Comparison of ENCODE assay signal across 13 cellular contexts in genomic region chr3:73484656-73485248, GRCh38.
DNase-seq lines count a peak whose midpoint lies in the region; ATAC-seq and TF ChIP-seq lines count a peak whose summit lies in the region.
"Had no signal": no experiment of that assay in that cellular context is flagged by ENCODE, and none has a peak within 500 bp of the region (broad histone marks: within the 10 kb centered on the region; RNA-seq: fewer than 3 reads in every experiment).

No MANE protein-coding gene starts in this region.

- H3K27me3 ChIP-seq in thyroid gland, result no peaks in the 10 kb centered on the region
- H3K27me3 ChIP-seq: left lung, tibial nerve had no signal

- H3K4me3 ChIP-seq in thyroid gland (replicated peaks in 1 of 3), result no peak overlapping the region
- H3K4me3 ChIP-seq: left lung, skin epidermis, tibial nerve had no signal

- no peak for TF ChIP-seq POLR2A in thyroid gland (IDR thresholded peaks at IDR 0.05)

- no peaks in the 10 kb centered on the region for H3K36me3 ChIP-seq in thyroid gland
- H3K36me3 ChIP-seq: left lung, tibial nerve had no signal

- H3K4me1 Mint-ChIP-seq in naive thymus-derived CD8-positive, alpha-beta T cell, result no peaks in the 10 kb centered on the region

- ATAC-seq in GM19452 (IDR thresholded peaks at IDR 0.05; ENCODE audit: unreplicated experiment) (peak; percentile 77), HG02973 (IDR thresholded peaks at IDR 0.05; ENCODE audit: unreplicated experiment) (peak; percentile 80), SK-N-SH treated with all-trans-retinoic acid at 6 μM for 48 hours (peak; percentile 23; the same call in 2 of the 3 replicates)
- ATAC-seq in naive thymus-derived CD8-positive, alpha-beta T cell, result no peak
- ATAC-seq: left lung had no signal

- DNase-seq in GM03348 (ENCODE audit: low spot score) (peak; percentile 42), kidney glomerular epithelial cell (lab: John Stamatoyannopoulos, UW) (no peak), thyroid gland (no peak), HuH-7.5 (ENCODE audit: low spot score) (no peak)
- DNase-seq in naive thymus-derived CD8-positive, alpha-beta T cell, result no peak
- DNase-seq: effector CD8-positive, alpha-beta T cell; left lung had no signal

- peaks cover 12 to 13% of the 10 kb centered on the region in 2 donors for H3K4me1 ChIP-seq in thyroid gland

- H3K9me3 Mint-ChIP-seq in naive thymus-derived CD8-positive, alpha-beta T cell, result peaks cover 0 to 2% (median 0%) of the 10 kb centered on the region in 9 donors

- no peak overlapping the region for H3K27ac Mint-ChIP-seq in naive thymus-derived CD8-positive, alpha-beta T cell

- peaks cover 9 to 34% (median 10%) of the 10 kb centered on the region in 5 donors for H3K27me3 Mint-ChIP-seq in naive thymus-derived CD8-positive, alpha-beta T cell

- POLR2A ChIA-PET in naive thymus-derived CD8-positive, alpha-beta T cell (lab: Charles Lee), result no interaction called here

- H3K36me3 Mint-ChIP-seq in naive thymus-derived CD8-positive, alpha-beta T cell, result no peaks in the 10 kb centered on the region

- 78 to 80% methylated on average over 7 of the region's 7 CpGs for WGBS in thyroid gland, 2 donors

- TF ChIP-seq CTCF in thyroid gland (IDR thresholded peaks at IDR 0.05), result no peak

- H3K4me3 Mint-ChIP-seq in naive thymus-derived CD8-positive, alpha-beta T cell, result no peak overlapping the region

- H3K27ac ChIP-seq in thyroid gland, result no peak overlapping the region
- H3K27ac ChIP-seq: C4-2B, left lung, skin epidermis, tibial nerve had no signal

- no peaks in the 10 kb centered on the region for H3K9me3 ChIP-seq in thyroid gland
- H3K9me3 ChIP-seq: left lung, tibial nerve had no signal

- intact Hi-C loops in thyroid gland (cut with DNase I), result no loop called here

TF ChIP-seq in SK-N-SH treated with all-trans-retinoic acid at 6 μM for 48 hours, 23 proteins besides CTCF, POLR2A, EP300 and RAD21:
- no peak for TF ChIP-seq TCF4 (CRISPR knock-in tag; IDR thresholded peaks at IDR 0.05; ENCODE audit: borderline replicate concordance)
- TF ChIP-seq PPARA (CRISPR knock-in tag; IDR thresholded peaks at IDR 0.05; ENCODE audit: borderline replicate concordance), result no peak
- TF ChIP-seq OSR1 (CRISPR knock-in tag; IDR thresholded peaks at IDR 0.05), result no peak
- no peak for TF ChIP-seq CSDC2 (CRISPR knock-in tag; IDR thresholded peaks at IDR 0.05)
- no peak for TF ChIP-seq SNAI2 (CRISPR knock-in tag; IDR thresholded peaks at IDR 0.05)
- no peak for TF ChIP-seq POU6F1 (CRISPR knock-in tag; IDR thresholded peaks at IDR 0.05; ENCODE audit: borderline replicate concordance, low read depth)
- no peak for TF ChIP-seq CSRNP3 (CRISPR knock-in tag; IDR thresholded peaks at IDR 0.05)
- TF ChIP-seq BACH2 (CRISPR knock-in tag; IDR thresholded peaks at IDR 0.05; ENCODE audit: borderline replicate concordance), result no peak
- no peak for TF ChIP-seq GLIS3 (CRISPR knock-in tag; IDR thresholded peaks at IDR 0.05)
- no peak for TF ChIP-seq ZFP3 (CRISPR knock-in tag; IDR thresholded peaks at IDR 0.05)
- no peak for TF ChIP-seq ZC3H10 (CRISPR knock-in tag; IDR thresholded peaks at IDR 0.05)

Comparison
In these comparisons a context has a peak if more than half of its experiments do, and no peak if none do; other contexts are left out.
1. ATAC-seq: peak in GM19452 (single experiment), HG02973 (single experiment) and SK-N-SH treated with all-trans-retinoic acid at 6 μM for 48 hours (single experiment); none in naive thymus-derived CD8-positive, alpha-beta T cell (0 of 2).